ENCODE assay signal across 9 cellular contexts in the genomic region with DNA sequence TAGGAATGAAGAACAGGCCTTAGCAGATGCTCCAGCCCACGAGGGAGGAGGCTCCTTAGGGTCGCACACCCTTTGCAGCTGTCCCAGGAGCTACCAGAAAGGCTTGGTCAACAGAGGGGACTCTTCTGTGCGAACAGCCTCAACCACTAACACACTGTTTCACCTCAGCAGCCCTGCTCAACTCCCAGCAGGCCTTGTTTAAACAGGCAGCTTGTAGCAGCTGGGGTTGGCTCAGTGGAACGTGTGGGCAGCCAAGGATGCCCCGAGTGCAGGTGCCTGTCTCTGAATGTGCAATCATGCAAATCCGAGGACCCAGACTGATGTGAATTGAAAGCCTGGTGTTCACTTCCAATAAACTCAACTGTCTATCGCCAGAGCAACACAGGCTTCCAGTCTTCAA.
DNase-seq lines count a peak whose midpoint lies in the region; ATAC-seq and TF ChIP-seq lines count a peak whose summit lies in the region.
"Had no signal": no experiment of that assay in that cellular context is flagged by ENCODE, and none has a peak within 500 bp of the region (broad histone marks: within the 10 kb centered on the region; RNA-seq: fewer than 3 reads in every experiment).

No MANE protein-coding gene starts in this region.

- H3K4me3 ChIP-seq in A673 (ENCODE audit: low read depth, low read length, poor library complexity, severe bottlenecking) (no peak overlapping the region), mesenchymal stem cell (ENCODE audit: insufficient read depth in 1 of 2, low read depth in 1 of 2, low read length in 2 of 2) (no peak overlapping the region)
- H3K4me3 ChIP-seq: SK-N-MC had no signal

- no peak overlapping the region for H3K4ac ChIP-seq in mesenchymal stem cell (ENCODE audit: low read depth in 1 of 2, low read length in 2 of 2)

- POLR2A ChIA-PET in A673 (lab: Charles Lee; ENCODE audit: low non-redundant PET), result no interaction called here

- no peak overlapping the region for H2AK5ac ChIP-seq in mesenchymal stem cell (ENCODE audit: low read length, severe bottlenecking)

- H3K9me3 ChIP-seq in A673 (ENCODE audit: low read depth, low read length, poor library complexity, severe bottlenecking) (no peaks in the 10 kb centered on the region), mesenchymal stem cell (ENCODE audit: control insufficient read depth, low read length) (peaks cover 3% of the 10 kb centered on the region)

- no peak overlapping the region for H2BK12ac ChIP-seq in mesenchymal stem cell (ENCODE audit: low read length in 2 of 2)

- no peak overlapping the region for H4K8ac ChIP-seq in mesenchymal stem cell (ENCODE audit: low read length)

- intact Hi-C loops in A673 (cut with micrococcal nuclease; ENCODE audit: unreplicated experiment), result no loop called here

- H2AFZ ChIP-seq in mesenchymal stem cell (ENCODE audit: low read depth, low read length), result no peak overlapping the region

- H3K27ac Mint-ChIP-seq in nephron progenitor cell, result peak overlapping the region; percentile 55

- H3K18ac ChIP-seq in mesenchymal stem cell (ENCODE audit: low read depth in 1 of 2, low read length in 2 of 2), result no peak overlapping the region

- H2BK5ac ChIP-seq in mesenchymal stem cell (ENCODE audit: low read depth, low read length, poor library complexity, severe bottlenecking), result no peak overlapping the region

- H3K27me3 ChIP-seq in A673 (replicated peaks; ENCODE audit: insufficient read depth, low read depth, low read length, poor library complexity), result peaks cover 4% of the 10 kb centered on the region
- peaks cover 3 to 8% of the 10 kb centered on the region in 2 experiments for H3K27me3 ChIP-seq in mesenchymal stem cell (ENCODE audit: control insufficient read depth in 1 of 2, insufficient read depth in 1 of 2, low read length in 2 of 2)

- TF ChIP-seq CTCF in nephron progenitor cell (IDR thresholded peaks at IDR 0.05), result no peak
- TF ChIP-seq CTCF in A673 (conservative IDR thresholded peaks at IDR 0.05; ENCODE audit: low read depth, low read length), result no peak

- H3K4me1 ChIP-seq in A673 (ENCODE audit: insufficient read depth, low read length, poor library complexity, severe bottlenecking), result no peaks in the 10 kb centered on the region
- H3K4me1 ChIP-seq in mesenchymal stem cell (ENCODE audit: control insufficient read depth, insufficient read depth, low read depth, low read length), result no peaks in the 10 kb centered on the region

- H3K23ac ChIP-seq in mesenchymal stem cell (ENCODE audit: low read length in 2 of 2), result no peak overlapping the region

- H3K36me3 ChIP-seq in A673 (ENCODE audit: insufficient read depth, low read length, poor library complexity, severe bottlenecking), result no peaks in the 10 kb centered on the region
- no peaks in the 10 kb centered on the region for H3K36me3 ChIP-seq in mesenchymal stem cell (ENCODE audit: control insufficient read depth in 1 of 2, insufficient read depth in 2 of 2, low read depth in 1 of 2, low read length in 2 of 2)

- H3K4me2 ChIP-seq in mesenchymal stem cell (ENCODE audit: low read length, poor library complexity, severe bottlenecking), result no peak overlapping the region

- no peak overlapping the region for H2BK120ac ChIP-seq in mesenchymal stem cell (ENCODE audit: low read depth, low read length)

- H4K91ac ChIP-seq in mesenchymal stem cell (ENCODE audit: low read length), result no peak overlapping the region

- peaks cover 34% of the 10 kb centered on the region for H3K4me1 Mint-ChIP-seq in nephron progenitor cell

- H2BK15ac ChIP-seq in mesenchymal stem cell (ENCODE audit: low read depth, poor library complexity, severe bottlenecking), result no peak overlapping the region

- no peak overlapping the region for H3K4me3 Mint-ChIP-seq in nephron progenitor cell

- no peak overlapping the region for H3K27ac ChIP-seq in A673 (ENCODE audit: low read depth, low read length, poor library complexity, severe bottlenecking)
- no peak overlapping the region for H3K27ac ChIP-seq in mesenchymal stem cell (ENCODE audit: low read length, poor library complexity, severe bottlenecking)
- H3K27ac ChIP-seq: SK-N-MC had no signal

- ATAC-seq in HG02610 (IDR thresholded peaks at IDR 0.05; ENCODE audit: unreplicated experiment), result peak; percentile 97

- peaks cover 64% of the 10 kb centered on the region for H3K9me3 Mint-ChIP-seq in nephron progenitor cell

- WGBS in mesenchymal stem cell, result 68% methylated on average over 6 of the region's 7 CpGs

- no peaks in the 10 kb centered on the region for H3K27me3 Mint-ChIP-seq in nephron progenitor cell (ENCODE audit: low read depth, poor library complexity)

- peaks cover 38% of the 10 kb centered on the region for H3K36me3 Mint-ChIP-seq in nephron progenitor cell (ENCODE audit: low read depth)

- H3K14ac ChIP-seq in mesenchymal stem cell (ENCODE audit: low read length in 2 of 2), result no peak overlapping the region

- H3K79me1 ChIP-seq in mesenchymal stem cell (replicated peaks; ENCODE audit: low read length, poor library complexity, severe bottlenecking), result no peaks in the 10 kb centered on the region

- CTCF ChIA-PET in A673 (lab: Charles Lee), result no interaction called here

- BruUV-seq in A673 (replicated peaks; lab: Mats Ljungman, UMichigan), result no TSS peak

- H3K9ac ChIP-seq in mesenchymal stem cell (ENCODE audit: low read length), result no peak overlapping the region

- DNase-seq in NCI-H748 (lab: John Stamatoyannopoulos, UW; ENCODE audit: unreplicated experiment), result peak; percentile 69
- DNase-seq in NCI-H748 treated with DMSO at 0.1 percent for 48 hours (lab: John Stamatoyannopoulos, UW), result no peak
- peak; percentile 40 for DNase-seq in NCI-H1694 treated with DMSO at 0.1 percent for 48 hours (lab: John Stamatoyannopoulos, UW)
- peak; percentile 16 for DNase-seq in nephron progenitor cell
- no peak for DNase-seq in A673 (ENCODE audit: low spot score)
- DNase-seq in mesenchymal stem cell, result no peak
- no peak for DNase-seq in dermis blood vessel endothelial cell

Comparison
In these comparisons a context has a peak if more than half of its experiments do, and no peak if none do; other contexts are left out.
1. DNase-seq: peak in NCI-H748 (single experiment), NCI-H1694 treated with DMSO at 0.1 percent for 48 hours (single experiment) and nephron progenitor cell (single experiment); none in NCI-H748 treated with DMSO at 0.1 percent for 48 hours (single experiment), A673 (single experiment), mesenchymal stem cell (single experiment) and dermis blood vessel endothelial cell (single experiment).